21 cellular contexts compared by ENCODE assay signal in genomic region chr3:143502101-143502500, GRCh38.
"Had no signal": no experiment of that assay in that cellular context is flagged by ENCODE, and none has a peak within 500 bp of the region (broad histone marks: within the 10 kb centered on the region; RNA-seq: fewer than 3 reads in every experiment).

No MANE protein-coding gene starts in this region.

- ATAC-seq: gastroesophageal sphincter; left cardiac atrium; left ventricle myocardium superior; sciatic nerve; stimulated activated memory B cell treated with anti-CD40 and anti-IgM and Interleukin-4, amounts not matched to agents 10 μg/mL and 1 μg/mL and 100 μg/mL, for 72 hours; stimulated activated naive CD8-positive, alpha-beta T cell treated with anti-CD3 and anti-CD28 coated beads, Interleukin-15, amount 100 ng/mL, for 72 hours; upper lobe of right lung had no signal

- H3K36me3 ChIP-seq: esophagus squamous epithelium, gastroesophageal sphincter, neutrophil, spleen, tibial nerve, upper lobe of right lung had no signal

- H3K27me3 ChIP-seq: esophagus squamous epithelium, gastroesophageal sphincter, neutrophil, spleen, testis, tibial nerve, upper lobe of right lung had no signal

- DNase-seq: effector memory CD4-positive, alpha-beta T cell; esophagus squamous epithelium; foreskin fibroblast; kidney; left cardiac atrium; left ventricle myocardium superior; mesendoderm; naive B cell; spleen; stimulated activated CD4-positive, alpha-beta T cell treated with anti-CD3 and anti-CD28 coated beads, Interleukin-15, amount 100 ng/mL, for 24 hours; stimulated activated CD4-positive, alpha-beta T cell treated with anti-CD3 and anti-CD28 coated beads, Interleukin-1b, Interleukin-23, amount 100 ng/mL, for 48 hours; stimulated activated CD4-positive, alpha-beta T cell treated with anti-CD3 and anti-CD28 coated beads, Interleukin-4, amount 100 ng/mL, for 24 hours; stimulated activated naive CD8-positive, alpha-beta T cell treated with anti-CD3 and anti-CD28 coated beads, Interleukin-15, amount 100 ng/mL, for 72 hours; testis; upper lobe of right lung had no signal

- H3K4me3 ChIP-seq: esophagus squamous epithelium, gastroesophageal sphincter, lung, spleen, testis, tibial nerve, upper lobe of right lung had no signal

- H3K27ac ChIP-seq: esophagus squamous epithelium, gastroesophageal sphincter, neutrophil, spleen, testis, tibial nerve, upper lobe of right lung had no signal

- H3K4me1 ChIP-seq: esophagus squamous epithelium, gastroesophageal sphincter, spleen, testis, tibial nerve, upper lobe of right lung had no signal

- H3K9me3 ChIP-seq: esophagus squamous epithelium, gastroesophageal sphincter, neutrophil, spleen, testis, tibial nerve, upper lobe of right lung had no signal
